ENCODE assay signal across 9 cellular contexts in the genomic region with DNA sequence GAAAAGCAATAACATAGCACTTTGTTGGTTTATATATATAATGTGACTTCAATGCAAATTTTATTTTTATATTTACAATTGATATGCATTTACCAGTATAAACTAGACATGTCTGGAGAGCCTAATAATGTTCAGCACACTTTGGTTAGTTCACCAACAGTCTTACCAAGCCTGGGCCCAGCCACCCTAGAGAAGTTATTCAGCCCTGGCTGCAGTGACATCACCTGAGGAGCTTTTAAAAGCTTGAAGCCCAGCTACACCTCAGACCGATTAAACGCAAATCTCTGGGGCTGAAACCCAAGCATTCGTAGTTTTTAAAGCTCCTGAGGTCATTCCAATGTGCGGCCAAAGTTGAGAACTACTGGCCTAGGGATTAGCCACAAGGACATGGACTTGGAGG.
"Had no signal": no experiment of that assay in that cellular context is flagged by ENCODE, and none has a peak within 500 bp of the region (broad histone marks: within the 10 kb centered on the region; RNA-seq: fewer than 3 reads in every experiment).

No MANE protein-coding gene starts in this region.

- H3K27ac ChIP-seq: GM23248 had no signal

- H3K36me3 ChIP-seq: HAP-1 had no signal

- H3K4me1 ChIP-seq: HAP-1 had no signal

- H3K4me3 Mint-ChIP-seq: GM23338, H9, HFFc6 had no signal

- H2AFZ ChIP-seq: GM23248, GM23338 had no signal

- H3K27ac Mint-ChIP-seq: GM23338, H9, HFFc6 had no signal

- H3K4me3 ChIP-seq: GM23248, GM23338, HAP-1 had no signal

- H3K4me2 ChIP-seq: GM23338 had no signal

- ATAC-seq: GM23338, HCT116 had no signal

- H3K9ac ChIP-seq: GM23248 had no signal

- H3K9me3 Mint-ChIP-seq: GM23338, H9, HFFc6 had no signal

- H3K9me3 ChIP-seq: HAP-1 had no signal

- DNase-seq: GM23248, GOT3, H7, H9, HCEC 1CT, HFFc6 had no signal
